ENCODE assay signal across 6 cellular contexts in the genomic region with DNA sequence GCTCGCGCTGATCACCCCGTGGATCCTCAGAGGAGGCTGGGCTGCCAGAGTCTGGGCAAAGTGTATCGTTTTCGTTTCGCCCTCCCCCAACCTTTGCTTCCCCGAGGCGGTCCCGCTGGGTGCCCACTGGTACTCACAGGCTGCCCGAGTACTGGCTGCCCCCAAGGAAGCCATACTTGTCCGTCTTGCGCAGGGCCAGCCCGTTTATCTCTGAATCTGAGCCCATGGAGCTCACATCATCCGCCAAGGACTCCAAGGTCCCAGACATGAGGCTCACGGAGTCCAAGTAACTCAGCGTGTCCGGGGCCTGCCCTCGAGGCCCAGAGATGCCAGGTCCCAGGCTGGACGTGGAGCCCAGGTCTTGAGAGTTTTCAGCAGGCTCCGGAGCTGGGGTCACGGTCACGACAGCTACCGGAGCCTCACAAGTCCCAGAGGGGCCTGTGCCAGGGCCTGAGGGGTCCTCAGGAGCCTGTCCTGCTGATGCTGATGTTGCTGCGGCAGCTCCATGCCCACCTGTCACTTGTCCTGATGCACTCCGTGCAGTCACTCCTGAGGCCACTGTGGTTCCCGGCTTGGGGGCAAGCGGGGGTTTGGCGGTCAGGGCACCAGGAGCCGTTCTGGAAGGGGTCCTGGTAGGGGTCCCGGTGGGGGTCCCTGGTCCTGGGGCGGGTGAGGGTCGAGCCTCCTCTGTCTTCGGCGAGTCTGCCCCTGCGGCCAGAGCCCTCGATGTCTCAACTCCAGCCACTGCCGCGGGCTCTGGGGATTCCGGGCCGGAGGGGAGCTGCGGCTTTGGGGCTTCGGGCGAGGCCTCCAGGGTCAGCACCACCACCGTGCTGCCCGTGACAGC. TPM values are rescaled to one million over a fixed set of nuclear protein-coding genes. Genes with fewer than 3 reads are reported as not detected.
DNase-seq lines count a peak whose midpoint lies in the region; ATAC-seq and TF ChIP-seq lines count a peak whose summit lies in the region.

No MANE protein-coding gene starts in this region.

- in situ Hi-C loops in brain microvascular endothelial cell (cut with HindIII; ENCODE audit: low pct_ligation_motif_present, low sequenced_read_pairs): no loop called here

- no peaks in the 10 kb centered on the region for H3K9me3 Mint-ChIP-seq in neural progenitor cell

- no peak for TF ChIP-seq CTCF in KMS-11 (conservative IDR thresholded peaks at IDR 0.05; ENCODE audit: low read depth, low read length)
- no peak for TF ChIP-seq CTCF in brain microvascular endothelial cell (IDR thresholded peaks at IDR 0.05; ENCODE audit: low read depth, low read length, missing control alignments)
- TF ChIP-seq CTCF in neural progenitor cell (IDR thresholded peaks at IDR 0.05): no peak

- no peaks in the 10 kb centered on the region for H3K36me3 ChIP-seq in KMS-11 (ENCODE audit: insufficient read depth)
- peaks cover 19% of the 10 kb centered on the region for H3K36me3 ChIP-seq in brain microvascular endothelial cell (replicated peaks)
- no peaks in the 10 kb centered on the region for H3K36me3 ChIP-seq in neural progenitor cell

- H3K27ac Mint-ChIP-seq in neural progenitor cell: no peak overlapping the region

- H3K4me1 ChIP-seq in KMS-11 (ENCODE audit: low read depth, poor library complexity, severe bottlenecking) (peaks cover 34% of the 10 kb centered on the region), neural progenitor cell (peaks cover 17% of the 10 kb centered on the region)

- H3K4me2 ChIP-seq in KMS-11 (peak overlapping the region; percentile 89), neural progenitor cell (peak overlapping the region; percentile 91)

- peaks cover 3% of the 10 kb centered on the region for H3K27me3 Mint-ChIP-seq in neural progenitor cell (ENCODE audit: insufficient read depth, low read depth)

- no peak for ATAC-seq in GM21381 (IDR thresholded peaks at IDR 0.05; ENCODE audit: unreplicated experiment)

- H2AFZ ChIP-seq in KMS-11 (ENCODE audit: low read depth): no peak overlapping the region
- no peak overlapping the region for H2AFZ ChIP-seq in neural progenitor cell (replicated peaks)

- peaks cover 42% of the 10 kb centered on the region for H3K4me1 Mint-ChIP-seq in neural progenitor cell

- DNase-seq in brain microvascular endothelial cell: no peak
- peak; percentile 73 for DNase-seq in neural progenitor cell (ENCODE audit: low spot score)
- no peak for DNase-seq in D341Med (ENCODE audit: low spot score)
- DNase-seq in GOT3 (lab: John Stamatoyannopoulos, UW): no peak

- H4K20me1 ChIP-seq in KMS-11 (ENCODE audit: insufficient read depth) (no peaks in the 10 kb centered on the region), neural progenitor cell (ENCODE audit: low read depth) (peaks cover 28% of the 10 kb centered on the region)

- H3K79me2 ChIP-seq in KMS-11 (ENCODE audit: insufficient read depth, low read depth) (peaks cover 48% of the 10 kb centered on the region), neural progenitor cell (ENCODE audit: low read depth) (peaks cover 49% of the 10 kb centered on the region)

- H3K9me3 ChIP-seq in neural progenitor cell (ENCODE audit: low read depth): no peaks in the 10 kb centered on the region

- peak overlapping the region; percentile 90 for H3K4me3 Mint-ChIP-seq in neural progenitor cell

- peak overlapping the region; percentile 47; the same call in 1 of the 2 replicates for H3K9ac ChIP-seq in KMS-11
- peak overlapping the region; percentile 59 for H3K9ac ChIP-seq in neural progenitor cell

- H3K36me3 Mint-ChIP-seq in neural progenitor cell: peaks cover 14% of the 10 kb centered on the region

- peaks cover 19% of the 10 kb centered on the region for H3F3A ChIP-seq in neural progenitor cell (ENCODE audit: low read depth)

- H3K27ac ChIP-seq in KMS-11: peak overlapping the region; percentile 16; the same call in 1 of the 2 replicates
- peak overlapping the region; percentile 21 for H3K27ac ChIP-seq in brain microvascular endothelial cell
- H3K27ac ChIP-seq in neural progenitor cell: no peak overlapping the region

- H3K4me3 ChIP-seq in KMS-11 (IDR thresholded peaks at IDR 0.05; ENCODE audit: insufficient read depth, low read depth, low read length) (no peak overlapping the region), brain microvascular endothelial cell (ENCODE audit: low read depth, low read length) (peak overlapping the region; percentile 77), neural progenitor cell (peak overlapping the region; percentile 95)

- no peaks in the 10 kb centered on the region for H3K27me3 ChIP-seq in KMS-11 (ENCODE audit: insufficient read depth, low read depth)
- no peaks in the 10 kb centered on the region for H3K27me3 ChIP-seq in brain microvascular endothelial cell (replicated peaks)
- H3K27me3 ChIP-seq in neural progenitor cell: no peaks in the 10 kb centered on the region

RNA-seq across cellular contexts. Expression of a gene that starts 1.0 kb away (rescaled TPM):
- 8.2 and 23.4 TPM in 2 replicates for total RNA-seq in neural progenitor cell (ENCODE audit: low replicate concordance)

RNA-seq across cellular contexts. Expression of a gene that starts 5.3 kb away (rescaled TPM):
- 0.68 and 4.1 TPM in 2 replicates for total RNA-seq in neural progenitor cell (ENCODE audit: low replicate concordance)

RNA-seq across cellular contexts. Expression of a gene that starts 13.0 kb away (rescaled TPM):
- 1.1 TPM in 1 of 2 replicates, not detected in the other for total RNA-seq in neural progenitor cell (ENCODE audit: low replicate concordance)

RNA-seq across cellular contexts. Expression of a gene that starts 14.2 kb away (rescaled TPM):
- total RNA-seq in neural progenitor cell (ENCODE audit: low replicate concordance): 30.4 and 55.1 TPM in 2 replicates

RNA-seq across cellular contexts. Expression of a gene that starts 25.9 kb away (rescaled TPM):
- total RNA-seq in neural progenitor cell (ENCODE audit: low replicate concordance): 39.3 and 41.8 TPM in 2 replicates
